1 cellular context compared by ENCODE assay signal in genomic region chr2:199764273-199764800, GRCh38.
TF ChIP-seq lines count a peak whose summit lies in the region.

No MANE protein-coding gene starts in this region.

TF ChIP-seq in HepG2, 621 proteins besides CTCF, POLR2A, EP300 and RAD21 (continued from another document and continues in another):
- TF ChIP-seq ZNF318 (CRISPR knock-in tag; IDR thresholded peaks at IDR 0.05) = no peak
- no peak for TF ChIP-seq HNRNPK (IDR thresholded peaks at IDR 0.05; ENCODE audit: low read depth, low read length, poor library complexity, severe bottlenecking)
- TF ChIP-seq HMGXB3 (CRISPR knock-in tag; IDR thresholded peaks at IDR 0.05; ENCODE audit: borderline replicate concordance) = no peak
- no peak for TF ChIP-seq TBX3 (IDR thresholded peaks at IDR 0.05; ENCODE audit: borderline replicate concordance)
- TF ChIP-seq POLR2AphosphoS5 (IDR thresholded peaks at IDR 0.05; ENCODE audit: low read depth, low read length) = no peak
- TF ChIP-seq MTA3 (CRISPR knock-in tag; IDR thresholded peaks at IDR 0.05) = no peak
- TF ChIP-seq BCLAF1 (IDR thresholded peaks at IDR 0.05) = no peak
- TF ChIP-seq ZNF678 (CRISPR knock-in tag; IDR thresholded peaks at IDR 0.05) = no peak
- no peak for TF ChIP-seq ZBTB7A (CRISPR knock-in tag; IDR thresholded peaks at IDR 0.05)
- TF ChIP-seq KMT2A (CRISPR knock-in tag; IDR thresholded peaks at IDR 0.05) = no peak
- TF ChIP-seq ZSCAN29 (CRISPR knock-in tag; conservative IDR thresholded peaks at IDR 0.05) = 0 out of 2 replicates have a peak, but pooled peaks have one; percentile 56
- TF ChIP-seq ZNF768 (CRISPR knock-in tag; IDR thresholded peaks at IDR 0.05) = no peak
- TF ChIP-seq ATF4 (CRISPR knock-in tag; IDR thresholded peaks at IDR 0.05) = peak in 1 of 2 experiments; percentile 40; a peak in 1 of 4 replicates
- TF ChIP-seq ATAD3A (CRISPR knock-in tag; IDR thresholded peaks at IDR 0.05) = no peak
- TF ChIP-seq ZFX (CRISPR knock-in tag; IDR thresholded peaks at IDR 0.05; ENCODE audit: low read depth) = peak; percentile 42; the same call in 1 of the 2 replicates
- TF ChIP-seq RFXANK (CRISPR knock-in tag; IDR thresholded peaks at IDR 0.05) = no peak
- TF ChIP-seq ZNF556 (CRISPR knock-in tag; IDR thresholded peaks at IDR 0.05; ENCODE audit: borderline replicate concordance) = no peak
- TF ChIP-seq ZNF501 (CRISPR knock-in tag; IDR thresholded peaks at IDR 0.05) = peak; percentile 72
- no peak for TF ChIP-seq SP140L (CRISPR knock-in tag; IDR thresholded peaks at IDR 0.05; ENCODE audit: borderline replicate concordance)
- no peak for TF ChIP-seq ZIK1 (CRISPR knock-in tag; IDR thresholded peaks at IDR 0.05; ENCODE audit: borderline replicate concordance, low read depth)
- no peak for TF ChIP-seq ZNF230 (CRISPR knock-in tag; IDR thresholded peaks at IDR 0.05)
- 0 out of 2 replicates have a peak, but pooled peaks have one; percentile 35 for TF ChIP-seq HNF1B (CRISPR knock-in tag; IDR thresholded peaks at IDR 0.05)
- no peak for TF ChIP-seq ZNF263 (CRISPR knock-in tag; IDR thresholded peaks at IDR 0.05)
- no peak for TF ChIP-seq ZC3H13 (CRISPR knock-in tag; IDR thresholded peaks at IDR 0.05)
- 0 out of 2 replicates have a peak, but pooled peaks have one; percentile 8 for TF ChIP-seq ARID5B (CRISPR knock-in tag; IDR thresholded peaks at IDR 0.05)
- TF ChIP-seq ZNF496 (CRISPR knock-in tag; IDR thresholded peaks at IDR 0.05; ENCODE audit: insufficient replicate concordance) = no peak
- TF ChIP-seq SALL2 (CRISPR knock-in tag; IDR thresholded peaks at IDR 0.05) = no peak
- no peak for TF ChIP-seq ZNF720 (CRISPR knock-in tag; IDR thresholded peaks at IDR 0.05)
- TF ChIP-seq ZNF740 (CRISPR knock-in tag; IDR thresholded peaks at IDR 0.05) = no peak
- TF ChIP-seq ZNF546 (CRISPR knock-in tag; conservative IDR thresholded peaks at IDR 0.05) = no peak
- TF ChIP-seq FIP1L1 (IDR thresholded peaks at IDR 0.05; ENCODE audit: borderline replicate concordance, insufficient read depth, low read depth, low read length) = no peak
- no peak for TF ChIP-seq U2AF1 (optimal IDR thresholded peaks at IDR 0.05; ENCODE audit: low read depth, low read length)
- TF ChIP-seq PTBP1 (IDR thresholded peaks at IDR 0.05; ENCODE audit: low read depth, low read length, poor library complexity, severe bottlenecking) = no peak
